1 cellular context compared by ENCODE assay signal in genomic region chr3:99776516-99777209, GRCh38.
TF ChIP-seq lines count a peak whose summit lies in the region.

No MANE protein-coding gene starts in this region.

TF ChIP-seq in GM23338, 12 proteins besides CTCF, POLR2A, EP300 and RAD21 (continued from another document):
- no peak for TF ChIP-seq REST (IDR thresholded peaks at IDR 0.05; ENCODE audit: unreplicated experiment)
- no peak for TF ChIP-seq EZH2phosphoT487 (IDR thresholded peaks at IDR 0.05; ENCODE audit: unreplicated experiment)
- no peak for TF ChIP-seq CREB1 (CRISPR knock-in tag; IDR thresholded peaks at IDR 0.05; ENCODE audit: low read depth)
